ENCODE assay signal across 8 cellular contexts in genomic region chr1:61724721-61725694, GRCh38. TPM values are rescaled to one million over a fixed set of nuclear protein-coding genes. Genes with fewer than 3 reads are reported as not detected.
DNase-seq lines count a peak whose midpoint lies in the region; FAIRE-seq and TF ChIP-seq lines count a peak whose summit lies in the region.

TM2D1 (minus strand) TSS chr1:61725141; CDS start chr1:61725120, 21 bp downstream.

- H4K20me1 ChIP-seq in Loucy (ENCODE audit: insufficient read depth, low read length, poor library complexity, severe bottlenecking): peaks cover 18% of the 10 kb centered on the region
- H4K20me1 ChIP-seq in neural cell (ENCODE audit: insufficient read depth): no peaks in the 10 kb centered on the region

- 0 to 1% (median 0%) methylated on average over 36 to 46 of the region's 46 CpGs for WGBS in stomach, 5 donors

- H3K79me2 ChIP-seq in Loucy (ENCODE audit: insufficient read depth, low read length) (peaks cover 39% of the 10 kb centered on the region), neural cell (replicated peaks; ENCODE audit: insufficient read depth, low read length) (peaks cover 18% of the 10 kb centered on the region)

- DNase-seq in EL: peak; percentile 90
- peak; percentile 82 for DNase-seq in H54 (ENCODE audit: insufficient read length, low spot score)
- peak; percentile 89 for DNase-seq in SHP77 (lab: John Stamatoyannopoulos, UW)
- peak; percentile 96 for DNase-seq in activated effector memory CD4-positive, alpha-beta T cell treated with anti-CD3 and anti-CD28 coated beads, Interleukin-2, amount 50 U/mL, for 16 hours
- peak; percentile 86 for DNase-seq in fibroblast of villous mesenchyme (ENCODE audit: low read depth)
- peak; percentile 89 for DNase-seq in stomach

- peak; percentile 97 for TF ChIP-seq POLR2A in H54 (IDR thresholded peaks at IDR 0.05; ENCODE audit: low read depth, low read length)
- peak in 2 of 4 donors; percentile 50 to 53 for TF ChIP-seq POLR2A in stomach (IDR thresholded peaks at IDR 0.05)

- H3K9me2 ChIP-seq in Loucy (replicated peaks; ENCODE audit: low read depth, low read length) (no peaks in the 10 kb centered on the region), neural cell (ENCODE audit: insufficient read depth, low read length) (no peaks in the 10 kb centered on the region)

- intact Hi-C loops in stomach (cut with DNase I; ENCODE audit: low total_unique reads): no loop called here

- H3K4me3 ChIP-seq in Loucy (ENCODE audit: low read length, poor library complexity, severe bottlenecking) (peak within 1 kb of the TSS; percentile 92), fibroblast of villous mesenchyme (ENCODE audit: low read depth, low read length) (peak within 1 kb of the TSS; percentile 90), neural cell (ENCODE audit: low read length) (peak within 1 kb of the TSS; percentile 79), stomach (peak within 1 kb of the TSS; percentile 64 to 86 (median 80))

- H3K27ac ChIP-seq in neural cell (ENCODE audit: low read length) (peak within 1 kb of the TSS; percentile 76), stomach (peak within 1 kb of the TSS; percentile 90 to 94 (median 91))

- peak; percentile 54 for TF ChIP-seq RAD21 in neural cell (conservative IDR thresholded peaks at IDR 0.05)

- TF ChIP-seq CTCF in Loucy (conservative IDR thresholded peaks at IDR 0.05; ENCODE audit: low read length) (no peak), fibroblast of villous mesenchyme (IDR thresholded peaks at IDR 0.05; ENCODE audit: insufficient read depth, low read depth, low read length) (no peak), neural cell (IDR thresholded peaks at IDR 0.05; ENCODE audit: poor library complexity, severe bottlenecking) (no peak), stomach (IDR thresholded peaks at IDR 0.05) (no peak)

- H3K9ac ChIP-seq in Loucy (ENCODE audit: low read depth, low read length, poor library complexity, severe bottlenecking): peak within 1 kb of the TSS; percentile 91
- H3K9ac ChIP-seq in neural cell (ENCODE audit: low read length): peak within 1 kb of the TSS; percentile 85

- peak; percentile 58 for TF ChIP-seq EP300 in neural cell (conservative IDR thresholded peaks at IDR 0.05; ENCODE audit: poor library complexity, severe bottlenecking)
- no peak for TF ChIP-seq EP300 in stomach (IDR thresholded peaks at IDR 0.05)

- H3K36me3 ChIP-seq in Loucy (ENCODE audit: insufficient read depth, low read length) (no peaks in the 10 kb centered on the region), neural cell (ENCODE audit: insufficient read depth, low read length) (no peaks in the 10 kb centered on the region), stomach (peaks cover 0 to 18% (median 8%) of the 10 kb centered on the region in 4 donors)

- no peaks in the 10 kb centered on the region for H3K9me3 ChIP-seq in Loucy (ENCODE audit: insufficient read depth, low read depth, low read length)
- no peaks in the 10 kb centered on the region for H3K9me3 ChIP-seq in neural cell (ENCODE audit: low read length)
- H3K9me3 ChIP-seq in stomach: no peaks in the 10 kb centered on the region

- peak; percentile 84 for FAIRE-seq in H54 (lab: Jason Lieb, UNC)

- peak within 1 kb of the TSS; percentile 98 for H2AFZ ChIP-seq in Loucy (ENCODE audit: low read length)
- H2AFZ ChIP-seq in neural cell (ENCODE audit: low read depth, low read length): peak within 1 kb of the TSS; percentile 90

- H3K27me3 ChIP-seq in Loucy (ENCODE audit: insufficient read depth, low read length, poor library complexity, severe bottlenecking) (peaks cover 5% of the 10 kb centered on the region), neural cell (ENCODE audit: insufficient read depth, low read depth, low read length) (no peaks in the 10 kb centered on the region), stomach (no peaks in the 10 kb centered on the region)

- peak within 1 kb of the TSS; percentile 93 for H3K4me2 ChIP-seq in Loucy (ENCODE audit: low read depth, low read length, poor library complexity, severe bottlenecking)
- peak within 1 kb of the TSS; percentile 49 for H3K4me2 ChIP-seq in neural cell (ENCODE audit: low read length)

- H3F3A ChIP-seq in Loucy (ENCODE audit: low read depth) (no peaks in the 10 kb centered on the region), neural cell (ENCODE audit: insufficient read depth, low read length, poor library complexity, severe bottlenecking) (no peaks in the 10 kb centered on the region)

- H3K4me1 ChIP-seq in Loucy (ENCODE audit: insufficient read depth, low read length, poor library complexity, severe bottlenecking) (peaks cover 26% of the 10 kb centered on the region), stomach (peaks cover 7 to 37% (median 21%) of the 10 kb centered on the region in 4 donors)

TF ChIP-seq in neural cell, 6 proteins besides CTCF, POLR2A, EP300 and RAD21:
- TF ChIP-seq EZH2 (IDR thresholded peaks at IDR 0.05; ENCODE audit: borderline replicate concordance, insufficient read depth, low read length, poor library complexity, severe bottlenecking) (no peak), REST (IDR thresholded peaks at IDR 0.05; ENCODE audit: borderline replicate concordance) (peak; percentile 85), MXI1 (conservative IDR thresholded peaks at IDR 0.05; ENCODE audit: poor library complexity, severe bottlenecking) (peak; percentile 86), SMC3 (conservative IDR thresholded peaks at IDR 0.05; ENCODE audit: poor library complexity) (peak; percentile 60), POLR2AphosphoS5 (IDR thresholded peaks at IDR 0.05) (peak; percentile 98), TAF1 (IDR thresholded peaks at IDR 0.05; ENCODE audit: low read depth) (peak; percentile 95)
TF ChIP-seq in neural cell: peak in this region for 5.

RNA-seq across cellular contexts. Expression of gene TM2D1, which starts in this region (rescaled TPM):
- 50.3 and 69.1 TPM in 2 replicates for total RNA-seq in fibroblast of villous mesenchyme
- 161 and 168 TPM in 2 replicates for polyA plus RNA-seq in neural cell
- 71.9 and 78.9 TPM in 2 replicates for polyA minus RNA-seq in neural cell
- 100 to 1,000 TPM in 3 of 5 donors, 10 to 100 TPM in 2; 35.9 to 184 (median 121) TPM for total RNA-seq in stomach
- 10 to 100 TPM; 15.6 to 20.4 (median 17.4) TPM for polyA plus RNA-seq in stomach

Comparison
In these comparisons a context has a peak if more than half of its experiments do, and no peak if none do; other contexts are left out.
1. Peak in every context shown above with its lines: DNase-seq, H3K4me3 ChIP-seq and H3K27ac ChIP-seq.